ENCODE assay signal across 1 cellular context in genomic region chr12:49828143-49829091, GRCh38.
TF ChIP-seq lines count a peak whose summit lies in the region.

TSS of gene NCKAP5L (minus strand) at chr12:49828413. CDS start at chr12:49804044, 24,369 bp downstream.

TF ChIP-seq in SK-N-SH, 30 proteins besides CTCF, POLR2A, EP300 and RAD21 (continued from another document):
- no peak for TF ChIP-seq REST (IDR thresholded peaks at IDR 0.05; ENCODE audit: low read depth, low read length)
- TF ChIP-seq POLR2AphosphoS5 (IDR thresholded peaks at IDR 0.05; ENCODE audit: low read depth, low read length) = peak; percentile 83
- TF ChIP-seq MXI1 (IDR thresholded peaks at IDR 0.05; ENCODE audit: low read depth, low read length) = peak; percentile 98
- TF ChIP-seq RFX5 (IDR thresholded peaks at IDR 0.05; ENCODE audit: low read length) = no peak; the same call in 1 of the 2 replicates
- TF ChIP-seq NRF1 (IDR thresholded peaks at IDR 0.05; ENCODE audit: low read depth, low read length) = peak; percentile 57
- TF ChIP-seq GATA2 (CRISPR knock-in tag; IDR thresholded peaks at IDR 0.05) = no peak
- peak; percentile 50 for TF ChIP-seq GABPA (IDR thresholded peaks at IDR 0.05; ENCODE audit: low read depth)
- TF ChIP-seq MEF2A (IDR thresholded peaks at IDR 0.05; ENCODE audit: borderline replicate concordance, low read depth) = no peak
- TF ChIP-seq SIN3A (IDR thresholded peaks at IDR 0.05; ENCODE audit: borderline replicate concordance, low read depth, low read length) = 0 out of 2 replicates have a peak, but pooled peaks have one; percentile 29
- TF ChIP-seq TEAD4 (IDR thresholded peaks at IDR 0.05; ENCODE audit: borderline replicate concordance, insufficient read depth) = no peak
- no peak for TF ChIP-seq IRF3 (IDR thresholded peaks at IDR 0.05; ENCODE audit: low read depth, low read length)
- TF ChIP-seq RCOR1 (IDR thresholded peaks at IDR 0.05; ENCODE audit: low read length) = no peak
- TF ChIP-seq NFIC (IDR thresholded peaks at IDR 0.05; ENCODE audit: borderline replicate concordance) = no peak
- TF ChIP-seq SMC3 (IDR thresholded peaks at IDR 0.05; ENCODE audit: low read depth, low read length) = no peak
